ENCODE assay signal across 10 cellular contexts in the genomic region with DNA sequence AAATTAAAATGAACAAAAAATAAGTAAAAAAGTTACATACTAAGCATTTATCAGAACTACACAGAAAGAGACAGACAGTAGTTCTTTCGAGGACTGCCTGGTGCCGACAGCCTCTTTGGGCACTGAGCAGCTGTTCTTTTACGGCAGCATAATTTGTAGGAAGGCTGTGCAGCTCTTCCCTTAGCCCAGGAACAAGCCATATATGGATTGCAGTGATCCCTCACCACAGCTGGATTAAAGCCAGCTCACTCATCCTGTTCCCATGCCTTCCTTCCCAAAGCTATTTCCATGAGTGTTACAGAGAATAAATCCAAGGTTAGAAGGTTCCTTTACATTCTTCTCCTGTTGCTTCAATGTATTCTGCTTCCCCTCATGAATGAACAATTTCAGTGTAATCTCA.
DNase-seq lines count a peak whose midpoint lies in the region; ATAC-seq and TF ChIP-seq lines count a peak whose summit lies in the region.
"Had no signal": no experiment of that assay in that cellular context is flagged by ENCODE, and none has a peak within 500 bp of the region (broad histone marks: within the 10 kb centered on the region; RNA-seq: fewer than 3 reads in every experiment).

No MANE protein-coding gene starts in this region.

- no peaks in the 10 kb centered on the region for H3K9me3 ChIP-seq in A673 (ENCODE audit: low read depth, low read length, poor library complexity, severe bottlenecking)
- H3K9me3 ChIP-seq in body of pancreas, result no peaks in the 10 kb centered on the region
- H3K9me3 ChIP-seq in left lung, result no peaks in the 10 kb centered on the region
- H3K9me3 ChIP-seq: neutrophil had no signal

- DNase-seq in A673 (ENCODE audit: low spot score), result peak; percentile 76
- DNase-seq in NCI-H1048 (lab: John Stamatoyannopoulos, UW), result peak; percentile 1
- DNase-seq in body of pancreas, result peak in 3 of 4 donors; percentile 31 to 55 (median 33)
- DNase-seq in left lung, result no peak
- DNase-seq in stimulated activated CD4-positive, alpha-beta T cell treated with anti-CD3 and anti-CD28 coated beads, Interleukin-2, amount 100 ng/mL, for 48 hours, result no peak
- DNase-seq in activated naive CD4-positive, alpha-beta T cell treated with anti-CD3 and anti-CD28 coated beads, Interleukin-2, amount 50 U/mL, for 16 hours, result no peak
- DNase-seq in stimulated activated CD4-positive, alpha-beta T cell treated with anti-CD3 and anti-CD28 coated beads, Interleukin-12 subunit alpha, Interleukin-12 subunit beta, amount 100 ng/mL, for 4 hours, result no peak
- DNase-seq: CD4-positive, CD25-positive, alpha-beta regulatory T cell had no signal

- H3K27ac ChIP-seq in A673 (ENCODE audit: low read depth, low read length, poor library complexity, severe bottlenecking) (no peak overlapping the region), body of pancreas (no peak overlapping the region), left lung (peak overlapping the region in 1 of 2 donors; percentile 36)
- H3K27ac ChIP-seq: neutrophil had no signal

- WGBS in body of pancreas, 2 donors, result 83 to 89% methylated on average over 3 of the region's 3 CpGs

- no peak overlapping the region for H3K4me3 ChIP-seq in A673 (ENCODE audit: low read depth, low read length, poor library complexity, severe bottlenecking)
- H3K4me3 ChIP-seq in body of pancreas, result no peak overlapping the region
- H3K4me3 ChIP-seq in left lung, result no peak overlapping the region

- H3K36me3 ChIP-seq in A673 (ENCODE audit: insufficient read depth, low read length, poor library complexity, severe bottlenecking) (no peaks in the 10 kb centered on the region), body of pancreas (replicated peaks in 1 of 2; ENCODE audit: insufficient read depth in 1 of 2, low read depth in 2 of 2) (peaks cover 0 to 1% of the 10 kb centered on the region in 2 donors), left lung (peaks cover 0 to 97% of the 10 kb centered on the region in 2 donors)

- POLR2A ChIA-PET in A673 (lab: Charles Lee; ENCODE audit: low non-redundant PET), result no interaction called here

- no TSS peak for BruUV-seq in A673 (replicated peaks; lab: Mats Ljungman, UMichigan)

- no peak for TF ChIP-seq CTCF in A673 (conservative IDR thresholded peaks at IDR 0.05; ENCODE audit: low read depth, low read length)
- no peak for TF ChIP-seq CTCF in body of pancreas (IDR thresholded peaks at IDR 0.05)
- TF ChIP-seq CTCF in left lung (IDR thresholded peaks at IDR 0.05), result no peak

- H3K27me3 ChIP-seq in A673 (replicated peaks; ENCODE audit: insufficient read depth, low read depth, low read length, poor library complexity) (no peaks in the 10 kb centered on the region), body of pancreas (no peaks in the 10 kb centered on the region), left lung (no peaks in the 10 kb centered on the region)
- H3K27me3 ChIP-seq: neutrophil had no signal

- intact Hi-C loops in A673 (cut with micrococcal nuclease; ENCODE audit: unreplicated experiment) (no loop called here), body of pancreas (cut with DNase I) (no loop called here), left lung (cut with DNase I) (no loop called here)

- peak; percentile 58 for ATAC-seq in body of pancreas
- peak; percentile 82 for ATAC-seq in left lung
- no peak for ATAC-seq in GM19023 (IDR thresholded peaks at IDR 0.05; ENCODE audit: unreplicated experiment)

- TF ChIP-seq POLR2A in body of pancreas (IDR thresholded peaks at IDR 0.05), result no peak

- H3K4me1 ChIP-seq in A673 (ENCODE audit: insufficient read depth, low read length, poor library complexity, severe bottlenecking) (peaks cover 11% of the 10 kb centered on the region), body of pancreas (no peaks in the 10 kb centered on the region), left lung (peaks cover 0 to 3% of the 10 kb centered on the region in 2 donors)

- CTCF ChIA-PET in A673 (lab: Charles Lee), result no interaction called here

Comparison
In these comparisons a context has a peak if more than half of its experiments do, and no peak if none do; other contexts are left out.
1. DNase-seq: peak in A673 (single experiment), NCI-H1048 (single experiment) and body of pancreas (3 of 4); none in left lung (0 of 2), stimulated activated CD4-positive, alpha-beta T cell treated with anti-CD3 and anti-CD28 coated beads, Interleukin-2, amount 100 ng/mL, for 48 hours (0 of 2), activated naive CD4-positive, alpha-beta T cell treated with anti-CD3 and anti-CD28 coated beads, Interleukin-2, amount 50 U/mL, for 16 hours (single experiment) and stimulated activated CD4-positive, alpha-beta T cell treated with anti-CD3 and anti-CD28 coated beads, Interleukin-12 subunit alpha, Interleukin-12 subunit beta, amount 100 ng/mL, for 4 hours (single experiment).